ENCODE assay signal across 13 cellular contexts in genomic region chr12:71503579-71504470, GRCh38.
A peak's percentile ranks its signal among the peaks of the same experiment; 100 is the strongest.
DNase-seq lines count a peak whose midpoint lies in the region; ATAC-seq, FAIRE-seq and TF ChIP-seq lines count a peak whose summit lies in the region.
"Had no signal": no experiment of that assay in that cellular context is flagged by ENCODE, and none has a peak within 500 bp of the region (broad histone marks: within the 10 kb centered on the region; RNA-seq: fewer than 3 reads in every experiment).

No MANE protein-coding gene starts in this region.

- no peak for FAIRE-seq in GM12878 (lab: Jason Lieb, UNC)

- H3K79me2 ChIP-seq in GM12878 (ENCODE audit: control insufficient read depth, insufficient read depth, low read length): no peaks in the 10 kb centered on the region

- no peaks in the 10 kb centered on the region for H4K20me1 ChIP-seq in GM12878 (ENCODE audit: control insufficient read depth, insufficient read depth)

- TF ChIP-seq CTCF in A673 (conservative IDR thresholded peaks at IDR 0.05; ENCODE audit: low read depth, low read length) (no peak), GM12878 (IDR thresholded peaks at IDR 0.05 in 2 of 3, conservative IDR thresholded peaks at IDR 0.05 in 1 of 3; ENCODE audit: control insufficient read depth in 2 of 3, extremely low read depth in 1 of 3, insufficient read depth in 1 of 3, low read depth in 3 of 3, low read length in 3 of 3) (no peak), vagina (IDR thresholded peaks at IDR 0.05) (no peak), GM10248 (IDR thresholded peaks at IDR 0.05; ENCODE audit: control extremely low read depth, extremely low read depth, low read depth, missing control alignments) (no peak)

- H3K9me3 Mint-ChIP-seq in activated T-helper 17 cell treated with anti-CD3 and anti-CD28 coated beads, Interleukin-2, amount 50 U/mL, for 72 hours: no peaks in the 10 kb centered on the region
- H3K9me3 Mint-ChIP-seq: activated T-helper 2 cell treated with anti-CD3 and anti-CD28 coated beads, Interferon-gamma antibody, Interleukin-2, Interleukin-4, amounts not matched to agents 10 μg/mL and 5 μg/mL and 100 μg/mL, durations not matched to agents 14 hours and 24 hours and 36 hours had no signal

- in situ Hi-C loops in GM12878 (cut with MboI): no loop called here

- H3K36me3 Mint-ChIP-seq in activated T-helper 17 cell treated with anti-CD3 and anti-CD28 coated beads, Interleukin-2, amount 50 U/mL, for 72 hours (ENCODE audit: low read depth): no peaks in the 10 kb centered on the region

- no peaks in the 10 kb centered on the region for H3K36me3 ChIP-seq in A673 (ENCODE audit: insufficient read depth, low read length, poor library complexity, severe bottlenecking)
- no peaks in the 10 kb centered on the region for H3K36me3 ChIP-seq in GM12878 (ENCODE audit: control insufficient read depth in 2 of 2, insufficient read depth in 2 of 2, low read length in 1 of 2)
- H3K36me3 ChIP-seq in vagina: no peaks in the 10 kb centered on the region

- H3K27ac ChIP-seq in A673 (ENCODE audit: low read depth, low read length, poor library complexity, severe bottlenecking) (peak overlapping the region; percentile 67), GM12878 (ENCODE audit: control insufficient read depth, insufficient read depth) (no peak overlapping the region), vagina (no peak overlapping the region)
- H3K27ac ChIP-seq: C4-2B, coronary artery, KMS-11 had no signal

- no peak overlapping the region for H2AFZ ChIP-seq in GM12878 (ENCODE audit: control insufficient read depth, low read depth, low read length)

- no peaks in the 10 kb centered on the region for H3K9me3 ChIP-seq in A673 (ENCODE audit: low read depth, low read length, poor library complexity, severe bottlenecking)
- H3K9me3 ChIP-seq in GM12878 (replicated peaks; ENCODE audit: control insufficient read depth, insufficient read depth, low read length): no peaks in the 10 kb centered on the region
- no peaks in the 10 kb centered on the region for H3K9me3 ChIP-seq in vagina

- BruUV-seq in A673 (replicated peaks; lab: Mats Ljungman, UMichigan) (no TSS peak), GM12878 (replicated peaks; lab: Mats Ljungman, UMichigan) (no TSS peak)

- no peak for TF ChIP-seq POLR2A in GM12878 (IDR thresholded peaks at IDR 0.05; ENCODE audit: low read depth, low read length)
- TF ChIP-seq POLR2A in vagina (IDR thresholded peaks at IDR 0.05): no peak

- no peak overlapping the region for H3K4me3 Mint-ChIP-seq in activated T-helper 17 cell treated with anti-CD3 and anti-CD28 coated beads, Interleukin-2, amount 50 U/mL, for 72 hours

- H3K4me3 ChIP-seq in A673 (ENCODE audit: low read depth, low read length, poor library complexity, severe bottlenecking) (peak overlapping the region; percentile 10), GM12878 (no peak overlapping the region), vagina (no peak overlapping the region)
- H3K4me3 ChIP-seq: lung had no signal

- ATAC-seq in GM12878: peak; percentile 47; the same call in 2 of the 3 replicates
- no peak for ATAC-seq in left cardiac atrium
- no peak for ATAC-seq in activated T-helper 17 cell treated with anti-CD3 and anti-CD28 coated beads, Interleukin-2, amount 50 U/mL, for 72 hours (replicated peaks)

- CTCF ChIA-PET in A673 (lab: Charles Lee): no interaction called here
- CTCF ChIA-PET in GM12878 (lab: Yijun Ruan, JAX): no interaction called here
- CTCF ChIA-PET in GM10248 (lab: Yijun Ruan, JAX): no interaction called here

- H3K4me2 ChIP-seq in GM12878 (ENCODE audit: control insufficient read depth, insufficient read depth): no peak overlapping the region
- H3K4me2 ChIP-seq: KMS-11 had no signal

- WGBS in GM12878 (ENCODE audit: insufficient coverage, insufficient replicate concordance, low lambda C conversion rate, missing lambda C conversion rate): 2% methylated on average over 3 of the region's 3 CpGs

- no peaks in the 10 kb centered on the region for H3K27me3 Mint-ChIP-seq in activated T-helper 17 cell treated with anti-CD3 and anti-CD28 coated beads, Interleukin-2, amount 50 U/mL, for 72 hours

- H3K9ac ChIP-seq in GM12878 (ENCODE audit: control insufficient read depth, insufficient read depth, low read length): no peak overlapping the region
- H3K9ac ChIP-seq: KMS-11 had no signal

- intact Hi-C loops in A673 (cut with micrococcal nuclease; ENCODE audit: unreplicated experiment) (no loop called here), GM12878 (cut with micrococcal nuclease; ENCODE audit: unreplicated experiment) (no loop called here), vagina (cut with DNase I) (no loop called here), left cardiac atrium (cut with DNase I) (no loop called here)

- no peak for TF ChIP-seq RAD21 in GM12878 (IDR thresholded peaks at IDR 0.05; ENCODE audit: insufficient read depth, low read depth, low read length)

- TF ChIP-seq EP300 in GM12878 (IDR thresholded peaks at IDR 0.05; ENCODE audit: borderline replicate concordance in 1 of 2, control insufficient read depth in 1 of 2, low read depth in 2 of 2, low read length in 2 of 2): no peak

- no peak overlapping the region for H3K27ac Mint-ChIP-seq in activated T-helper 17 cell treated with anti-CD3 and anti-CD28 coated beads, Interleukin-2, amount 50 U/mL, for 72 hours
- H3K27ac Mint-ChIP-seq: activated T-helper 2 cell treated with anti-CD3 and anti-CD28 coated beads, Interferon-gamma antibody, Interleukin-2, Interleukin-4, amounts not matched to agents 10 μg/mL and 5 μg/mL and 100 μg/mL, durations not matched to agents 14 hours and 24 hours and 36 hours had no signal

- H3K27me3 ChIP-seq in A673 (replicated peaks; ENCODE audit: insufficient read depth, low read depth, low read length, poor library complexity) (no peaks in the 10 kb centered on the region), GM12878 (replicated peaks in 1 of 2; ENCODE audit: control insufficient read depth in 2 of 2, insufficient read depth in 2 of 2, low read length in 1 of 2) (no peaks in the 10 kb centered on the region), vagina (no peaks in the 10 kb centered on the region)

- SMC1A ChIA-PET in GM12878 (lab: Charles Lee; ENCODE audit: uncharacterized antibody, unreplicated experiment): interaction anchor here (0.6 kb wide), 1 partner anchor 39 kb away, joined by 3 read pairs; no protein-coding TSS in a partner anchor

- POLR2A ChIA-PET in A673 (lab: Charles Lee; ENCODE audit: low non-redundant PET): no interaction called here
- POLR2A ChIA-PET in GM12878 (lab: Charles Lee): interaction anchor here (0.7 kb wide), 1 partner anchor 29 kb away, joined by 3 read pairs; no protein-coding TSS in a partner anchor
- POLR2A ChIA-PET in GM10248 (lab: Yijun Ruan, JAX): no interaction called here

- peaks cover 43% of the 10 kb centered on the region for H3K4me1 ChIP-seq in A673 (ENCODE audit: insufficient read depth, low read length, poor library complexity, severe bottlenecking)
- H3K4me1 ChIP-seq in GM12878 (ENCODE audit: control insufficient read depth, insufficient read depth, low read length): no peaks in the 10 kb centered on the region
- no peaks in the 10 kb centered on the region for H3K4me1 ChIP-seq in vagina

- RAD21 ChIA-PET in GM12878 (lab: Charles Lee; ENCODE audit: unreplicated experiment): interaction anchor here (1.1 kb wide), 1 partner anchor 78 kb away, joined by 3 read pairs; no protein-coding TSS in a partner anchor

- H3K4me1 Mint-ChIP-seq in activated T-helper 17 cell treated with anti-CD3 and anti-CD28 coated beads, Interleukin-2, amount 50 U/mL, for 72 hours: no peaks in the 10 kb centered on the region

- DNase-seq in A673 (ENCODE audit: low spot score) (peak; percentile 85), Daoy (ENCODE audit: low read depth) (peak; percentile 13), NCI-H2107 (lab: John Stamatoyannopoulos, UW) (peak; percentile 56), GM12878 (ENCODE audit: low read depth, low spot score) (no peak), vagina (ENCODE audit: extremely low spot score in 2 of 2) (no peak), left cardiac atrium (no peak), GM10248 (ENCODE audit: extremely low spot score) (no peak)

TF ChIP-seq in GM12878, 131 proteins besides CTCF, POLR2A, EP300 and RAD21 (continues in another document):
- TF ChIP-seq ZSCAN29 (IDR thresholded peaks at IDR 0.05) (no peak), ZNF622 (IDR thresholded peaks at IDR 0.05) (no peak), FOXK2 (IDR thresholded peaks at IDR 0.05) (no peak), NR2C2 (IDR thresholded peaks at IDR 0.05; ENCODE audit: borderline replicate concordance, control insufficient read depth, insufficient read length, low read depth) (no peak), IKZF2 (IDR thresholded peaks at IDR 0.05) (no peak)

Comparison
In these comparisons a context has a peak if more than half of its experiments do, and no peak if none do; other contexts are left out.
1. DNase-seq: peak in A673 (single experiment), Daoy (single experiment) and NCI-H2107 (single experiment); none in GM12878 (single experiment), vagina (0 of 2), left cardiac atrium (single experiment) and GM10248 (single experiment).